In the genomic region with DNA sequence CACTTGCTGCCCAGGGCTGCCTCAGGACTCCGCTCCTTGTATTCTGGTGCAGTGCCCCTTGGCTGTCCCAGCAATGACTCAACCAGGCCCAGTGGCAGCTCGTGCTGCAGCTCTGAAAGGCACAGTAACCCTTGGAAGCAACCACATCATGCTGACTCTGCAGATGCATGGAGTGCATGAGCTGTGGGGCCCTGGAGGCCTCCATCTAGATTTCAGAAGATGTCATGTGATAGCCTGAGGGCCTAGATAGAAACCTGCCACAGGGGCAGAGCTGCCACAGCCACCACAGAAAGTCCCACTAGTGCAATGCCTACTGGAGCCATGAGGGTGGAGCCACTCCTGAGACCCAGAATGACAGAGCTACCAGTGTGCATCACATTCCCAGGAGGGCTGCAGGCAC, we compare ENCODE assay signal across 15 cellular contexts.
DNase-seq lines count a peak whose midpoint lies in the region; ATAC-seq and TF ChIP-seq lines count a peak whose summit lies in the region.
"Had no signal": no experiment of that assay in that cellular context is flagged by ENCODE, and none has a peak within 500 bp of the region (broad histone marks: within the 10 kb centered on the region; RNA-seq: fewer than 3 reads in every experiment).

No MANE protein-coding gene starts in this region.

- H3K9me3 Mint-ChIP-seq in HFFc6 = no peaks in the 10 kb centered on the region
- no peaks in the 10 kb centered on the region for H3K9me3 Mint-ChIP-seq in activated T-helper 1 cell treated with anti-CD3 and anti-CD28 coated beads, Interleukin-12 subunit alpha, Interleukin-12 subunit beta, Interleukin-2, Interleukin-4 antibody, amounts not matched to agents 30 ng/mL and 10 ng/mL and 1 ng/mL, durations not matched to agents 14 hours and 24 hours and 36 hours
- H3K9me3 Mint-ChIP-seq: CD8-positive, alpha-beta memory T cell; memory B cell had no signal

- no peak overlapping the region for H2BK5ac ChIP-seq in mesenchymal stem cell (ENCODE audit: low read depth, low read length, poor library complexity, severe bottlenecking)

- H3K4me3 Mint-ChIP-seq in HFFc6 = no peak overlapping the region
- H3K4me3 Mint-ChIP-seq in activated T-helper 1 cell treated with anti-CD3 and anti-CD28 coated beads, Interleukin-12 subunit alpha, Interleukin-12 subunit beta, Interleukin-2, Interleukin-4 antibody, amounts not matched to agents 30 ng/mL and 10 ng/mL and 1 ng/mL, durations not matched to agents 14 hours and 24 hours and 36 hours = no peak overlapping the region
- H3K4me3 Mint-ChIP-seq: CD8-positive, alpha-beta memory T cell; memory B cell had no signal

- H3K27ac Mint-ChIP-seq in HFFc6 = no peak overlapping the region
- H3K27ac Mint-ChIP-seq in activated T-helper 1 cell treated with anti-CD3 and anti-CD28 coated beads, Interleukin-12 subunit alpha, Interleukin-12 subunit beta, Interleukin-2, Interleukin-4 antibody, amounts not matched to agents 30 ng/mL and 10 ng/mL and 1 ng/mL, durations not matched to agents 14 hours and 24 hours and 36 hours = no peak overlapping the region

- H3K4me1 Mint-ChIP-seq in HFFc6 (ENCODE audit: low read depth) = peaks cover 43% of the 10 kb centered on the region
- peaks cover 24% of the 10 kb centered on the region for H3K4me1 Mint-ChIP-seq in activated T-helper 1 cell treated with anti-CD3 and anti-CD28 coated beads, Interleukin-12 subunit alpha, Interleukin-12 subunit beta, Interleukin-2, Interleukin-4 antibody, amounts not matched to agents 30 ng/mL and 10 ng/mL and 1 ng/mL, durations not matched to agents 14 hours and 24 hours and 36 hours (ENCODE audit: low read depth)

- no peak overlapping the region for H3K4ac ChIP-seq in mesenchymal stem cell (ENCODE audit: low read depth in 1 of 2, low read length in 2 of 2)

- no peak overlapping the region for H2BK15ac ChIP-seq in mesenchymal stem cell (ENCODE audit: low read depth, poor library complexity, severe bottlenecking)

- peak overlapping the region in 6 of 11 experiments; percentile 17 to 87 (median 58); a peak in 12 of 22 replicates for H3K4me2 ChIP-seq in BLaER1 treated with 17β-estradiol and CSF1 and Interleukin-3, amounts not matched to agents 10 nM and 100 nM
- H3K4me2 ChIP-seq in mesenchymal stem cell (ENCODE audit: low read length, poor library complexity, severe bottlenecking) = no peak overlapping the region

- no peak overlapping the region for H2BK120ac ChIP-seq in mesenchymal stem cell (ENCODE audit: low read depth, low read length)

- WGBS in mesenchymal stem cell = 31% methylated on average over 2 of the region's 2 CpGs

- H4K8ac ChIP-seq in mesenchymal stem cell (ENCODE audit: low read length) = no peak overlapping the region

- H4K20me1 ChIP-seq in BLaER1 treated with 17β-estradiol and CSF1 and Interleukin-3, amounts not matched to agents 10 nM and 100 nM = no peaks in the 10 kb centered on the region

- peak; percentile 62 for DNase-seq in HFFc6
- DNase-seq in activated T-helper 1 cell treated with anti-CD3 and anti-CD28 coated beads, Interleukin-12 subunit alpha, Interleukin-12 subunit beta, Interleukin-2, Interleukin-4 antibody, amounts not matched to agents 30 ng/mL and 10 ng/mL and 1 ng/mL, durations not matched to agents 14 hours and 24 hours and 36 hours (ENCODE audit: low spot score) = peak; percentile 13
- DNase-seq in mesenchymal stem cell = peak; percentile 73
- no peak for DNase-seq in COLO829 (ENCODE audit: low spot score)
- no peak for DNase-seq in WERI-Rb-1
- DNase-seq: amygdala; CD8-positive, alpha-beta memory T cell; effector CD8-positive, alpha-beta T cell; hypothalamus; NCI-H187 had no signal

- no peaks in the 10 kb centered on the region for H3K9me3 ChIP-seq in BLaER1 treated with 17β-estradiol and CSF1 and Interleukin-3, amounts not matched to agents 10 nM and 100 nM (replicated peaks in 1 of 11)
- H3K9me3 ChIP-seq in mesenchymal stem cell (ENCODE audit: control insufficient read depth, low read length) = peaks cover 3% of the 10 kb centered on the region
- no peaks in the 10 kb centered on the region for H3K9me3 ChIP-seq in WERI-Rb-1 (ENCODE audit: severe bottlenecking)

- H3K18ac ChIP-seq in mesenchymal stem cell (ENCODE audit: low read depth in 1 of 2, low read length in 2 of 2) = peak overlapping the region in 1 of 2 experiments; percentile 73

- H4K91ac ChIP-seq in mesenchymal stem cell (ENCODE audit: low read length) = peak overlapping the region; percentile 76

- H3K27me3 ChIP-seq in BLaER1 treated with 17β-estradiol and CSF1 and Interleukin-3, amounts not matched to agents 10 nM and 100 nM = no peaks in the 10 kb centered on the region
- H3K27me3 ChIP-seq in mesenchymal stem cell (ENCODE audit: control insufficient read depth in 1 of 2, insufficient read depth in 1 of 2, low read length in 2 of 2) (no peaks in the 10 kb centered on the region), WERI-Rb-1 (ENCODE audit: insufficient read depth, low read depth, severe bottlenecking) (no peaks in the 10 kb centered on the region)

- H3K9ac ChIP-seq in BLaER1 treated with 17β-estradiol and CSF1 and Interleukin-3, amounts not matched to agents 10 nM and 100 nM = peak overlapping the region in 1 of 11 experiments; percentile 29; a peak in 2 of 22 replicates
- H3K9ac ChIP-seq in mesenchymal stem cell (ENCODE audit: low read length) = no peak overlapping the region
- H3K9ac ChIP-seq: parathyroid adenoma had no signal

- intact Hi-C loops in activated T-helper 1 cell treated with anti-CD3 and anti-CD28 coated beads, Interleukin-12 subunit alpha, Interleukin-12 subunit beta, Interleukin-2, Interleukin-4 antibody, amounts not matched to agents 30 ng/mL and 10 ng/mL and 1 ng/mL, durations not matched to agents 14 hours and 24 hours and 36 hours (cut with micrococcal nuclease) = loop anchor here (5.0 kb wide), 1 partner anchor 74 kb away; no protein-coding TSS in a partner anchor

- peaks cover 3% of the 10 kb centered on the region for H3K27me3 Mint-ChIP-seq in HFFc6 (ENCODE audit: insufficient read depth)
- peaks cover 4% of the 10 kb centered on the region for H3K27me3 Mint-ChIP-seq in activated T-helper 1 cell treated with anti-CD3 and anti-CD28 coated beads, Interleukin-12 subunit alpha, Interleukin-12 subunit beta, Interleukin-2, Interleukin-4 antibody, amounts not matched to agents 30 ng/mL and 10 ng/mL and 1 ng/mL, durations not matched to agents 14 hours and 24 hours and 36 hours (ENCODE audit: insufficient read depth)

- H2AFZ ChIP-seq in mesenchymal stem cell (ENCODE audit: low read depth, low read length) = no peak overlapping the region
- H2AFZ ChIP-seq: parathyroid adenoma had no signal

- no peak overlapping the region for H2AK5ac ChIP-seq in mesenchymal stem cell (ENCODE audit: low read length, severe bottlenecking)

- H3K79me1 ChIP-seq in mesenchymal stem cell (replicated peaks; ENCODE audit: low read length, poor library complexity, severe bottlenecking) = no peaks in the 10 kb centered on the region

- H3K4me1 ChIP-seq in BLaER1 treated with 17β-estradiol and CSF1 and Interleukin-3, amounts not matched to agents 10 nM and 100 nM = peaks cover 18 to 81% (median 51%) of the 10 kb centered on the region in 10 experiments
- peaks cover 8% of the 10 kb centered on the region for H3K4me1 ChIP-seq in mesenchymal stem cell (ENCODE audit: control insufficient read depth, insufficient read depth, low read depth, low read length)
- H3K4me1 ChIP-seq: parathyroid adenoma had no signal

- TF ChIP-seq CTCF in HFFc6 (IDR thresholded peaks at IDR 0.05) = peak; percentile 37
- no peak for TF ChIP-seq CTCF in WERI-Rb-1 (IDR thresholded peaks at IDR 0.05; ENCODE audit: low read depth, low read length)

- peak overlapping the region in 1 of 2 experiments; percentile 19 for H3K23ac ChIP-seq in mesenchymal stem cell (ENCODE audit: low read length in 2 of 2)

- peak overlapping the region in 1 of 2 experiments; percentile 26 for H3K14ac ChIP-seq in mesenchymal stem cell (ENCODE audit: low read length in 2 of 2)

- H3K4me3 ChIP-seq in BLaER1 treated with 17β-estradiol and CSF1 and Interleukin-3, amounts not matched to agents 10 nM and 100 nM = no peak overlapping the region
- H3K4me3 ChIP-seq in mesenchymal stem cell (ENCODE audit: insufficient read depth in 1 of 2, low read depth in 1 of 2, low read length in 2 of 2) (no peak overlapping the region), WERI-Rb-1 (ENCODE audit: low read depth, low read length) (no peak overlapping the region)

- H2BK12ac ChIP-seq in mesenchymal stem cell (ENCODE audit: low read length in 2 of 2) = peak overlapping the region in 1 of 2 experiments; percentile 55

- peaks cover 5% of the 10 kb centered on the region for H3K36me3 Mint-ChIP-seq in HFFc6 (ENCODE audit: low read depth)
- H3K36me3 Mint-ChIP-seq in activated T-helper 1 cell treated with anti-CD3 and anti-CD28 coated beads, Interleukin-12 subunit alpha, Interleukin-12 subunit beta, Interleukin-2, Interleukin-4 antibody, amounts not matched to agents 30 ng/mL and 10 ng/mL and 1 ng/mL, durations not matched to agents 14 hours and 24 hours and 36 hours (ENCODE audit: low read depth) = no peaks in the 10 kb centered on the region
- H3K36me3 Mint-ChIP-seq: CD8-positive, alpha-beta memory T cell; memory B cell had no signal

- no peaks in the 10 kb centered on the region for H3K36me3 ChIP-seq in BLaER1 treated with 17β-estradiol and CSF1 and Interleukin-3, amounts not matched to agents 10 nM and 100 nM
- no peaks in the 10 kb centered on the region for H3K36me3 ChIP-seq in mesenchymal stem cell (ENCODE audit: control insufficient read depth in 1 of 2, insufficient read depth in 2 of 2, low read depth in 1 of 2, low read length in 2 of 2)
- no peaks in the 10 kb centered on the region for H3K36me3 ChIP-seq in WERI-Rb-1

- no peak for ATAC-seq in HG02759 (IDR thresholded peaks at IDR 0.05; ENCODE audit: unreplicated experiment)
- no peak for ATAC-seq in GM18858 (IDR thresholded peaks at IDR 0.05; ENCODE audit: unreplicated experiment)

- peak overlapping the region in 3 of 11 experiments; percentile 6 to 45 (median 30); a peak in 4 of 22 replicates for H3K27ac ChIP-seq in BLaER1 treated with 17β-estradiol and CSF1 and Interleukin-3, amounts not matched to agents 10 nM and 100 nM
- H3K27ac ChIP-seq in mesenchymal stem cell (ENCODE audit: low read length, poor library complexity, severe bottlenecking) (no peak overlapping the region), WERI-Rb-1 (no peak overlapping the region)
- H3K27ac ChIP-seq: parathyroid adenoma had no signal

Comparison
In these comparisons a context has a peak if more than half of its experiments do, and no peak if none do; other contexts are left out.
1. DNase-seq: peak in HFFc6 (single experiment), activated T-helper 1 cell treated with anti-CD3 and anti-CD28 coated beads, Interleukin-12 subunit alpha, Interleukin-12 subunit beta, Interleukin-2, Interleukin-4 antibody, amounts not matched to agents 30 ng/mL and 10 ng/mL and 1 ng/mL, durations not matched to agents 14 hours and 24 hours and 36 hours (single experiment) and mesenchymal stem cell (single experiment); none in COLO829 (single experiment) and WERI-Rb-1 (single experiment).